ENCODE assay signal across 25 cellular contexts in genomic region chr18:63095768-63096167, GRCh38.
"Had no signal": no experiment of that assay in that cellular context is flagged by ENCODE, and none has a peak within 500 bp of the region (broad histone marks: within the 10 kb centered on the region; RNA-seq: fewer than 3 reads in every experiment).

No MANE protein-coding gene starts in this region.

- H3K9me3 Mint-ChIP-seq: activated CD4-positive, alpha-beta memory T cell treated with anti-CD3 and anti-CD28 coated beads for 36 hours; activated CD4-positive, alpha-beta T cell treated with anti-CD3 and anti-CD28 coated beads, Interleukin-2, amount 10 ng/mL, durations not matched to agents 24 days and 14 days; activated naive CD8-positive, alpha-beta T cell treated with anti-CD3 and anti-CD28 coated beads, Interleukin-2, amount 50 U/mL, for 24 hours; activated T-cell treated with anti-CD3 and anti-CD28 coated beads, Interleukin-2, amount 50 U/mL, for 4 hours; activated T-helper 17 cell treated with anti-CD3 and anti-CD28 coated beads, Interleukin-2, amount 50 U/mL, for 72 hours; central memory CD8-positive, alpha-beta T cell; dendritic cell treated with granulocyte-macrophage colony-stimulating factor and Interleukin-4, amounts not matched to agents 40 ng/mL and 50 ng/mL, for 4 days; stimulated activated naive CD8-positive, alpha-beta T cell treated with anti-CD3 and anti-CD28 coated beads, Interleukin-15, Interleukin-2, amounts not matched to agents 100 ng/mL and 50 ng/mL, for 24 hours had no signal

- H3K4me3 ChIP-seq: left ventricle myocardium inferior, lung, ovary, skin epidermis, thoracic aorta, vagina had no signal

- H3K27me3 ChIP-seq: ovary, vagina had no signal

- ATAC-seq: activated naive CD8-positive, alpha-beta T cell treated with anti-CD3 and anti-CD28 coated beads, Interleukin-2, amount 50 U/mL, for 24 hours; activated T-cell treated with anti-CD3 and anti-CD28 coated beads, Interleukin-2, amount 50 U/mL, for 4 hours; activated T-helper 17 cell treated with anti-CD3 and anti-CD28 coated beads, Interleukin-2, amount 50 U/mL, for 72 hours; sciatic nerve had no signal

- H3K36me3 ChIP-seq: left ventricle myocardium inferior, ovary, thoracic aorta, vagina, WERI-Rb-1 had no signal

- DNase-seq: activated CD4-positive, alpha-beta memory T cell treated with anti-CD3 and anti-CD28 coated beads for 36 hours; activated CD4-positive, alpha-beta T cell treated with anti-CD3 and anti-CD28 coated beads, Interleukin-2, amount 10 ng/mL, durations not matched to agents 24 days and 14 days; activated CD4-positive, CD25-positive, alpha-beta regulatory T cell treated with anti-CD3 and anti-CD28 coated beads, Interleukin-2, amount 50 U/mL, for 72 hours; activated gamma-delta T cell treated with Interleukin-2 at 50 U/mL for 16 hours; activated naive CD4-positive, alpha-beta T cell treated with anti-CD3 and anti-CD28 coated beads, Interleukin-2, amount 50 U/mL, for 16 hours; activated naive CD8-positive, alpha-beta T cell treated with anti-CD3 and anti-CD28 coated beads, Interleukin-2, amount 50 U/mL, for 24 hours; activated T-cell treated with anti-CD3 and anti-CD28 coated beads, Interleukin-2, amount 50 U/mL, for 4 hours; left ventricle myocardium inferior; ovary; retina; stimulated activated CD4-positive, alpha-beta T cell treated with anti-CD3 and anti-CD28 coated beads, Interleukin-12 subunit alpha, Interleukin-12 subunit beta, amount 100 ng/mL, for 4 hours; stimulated activated CD4-positive, alpha-beta T cell treated with anti-CD3 and anti-CD28 coated beads, Interleukin-4, amount 100 ng/mL, for 1 hour; trophoblast cell; WERI-Rb-1 had no signal

- H3K36me3 Mint-ChIP-seq: activated CD4-positive, alpha-beta memory T cell treated with anti-CD3 and anti-CD28 coated beads for 36 hours had no signal

- H3K27ac Mint-ChIP-seq: activated CD4-positive, alpha-beta memory T cell treated with anti-CD3 and anti-CD28 coated beads for 36 hours; activated CD4-positive, alpha-beta T cell treated with anti-CD3 and anti-CD28 coated beads, Interleukin-2, amount 10 ng/mL, durations not matched to agents 24 days and 14 days; activated naive CD8-positive, alpha-beta T cell treated with anti-CD3 and anti-CD28 coated beads, Interleukin-2, amount 50 U/mL, for 24 hours; activated T-helper 17 cell treated with anti-CD3 and anti-CD28 coated beads, Interleukin-2, amount 50 U/mL, for 72 hours; dendritic cell treated with granulocyte-macrophage colony-stimulating factor and Interleukin-4, amounts not matched to agents 40 ng/mL and 50 ng/mL, for 4 days; progenitor cell of endocrine pancreas; stimulated activated naive CD8-positive, alpha-beta T cell treated with anti-CD3 and anti-CD28 coated beads, Interleukin-15, Interleukin-2, amounts not matched to agents 100 ng/mL and 50 ng/mL, for 24 hours had no signal

- H3K27me3 Mint-ChIP-seq: activated naive CD8-positive, alpha-beta T cell treated with anti-CD3 and anti-CD28 coated beads, Interleukin-2, amount 50 U/mL, for 24 hours; activated T-helper 17 cell treated with anti-CD3 and anti-CD28 coated beads, Interleukin-2, amount 50 U/mL, for 72 hours; central memory CD8-positive, alpha-beta T cell; dendritic cell treated with granulocyte-macrophage colony-stimulating factor and Interleukin-4, amounts not matched to agents 40 ng/mL and 50 ng/mL, for 4 days had no signal

- H3K4me3 Mint-ChIP-seq: activated CD4-positive, alpha-beta memory T cell treated with anti-CD3 and anti-CD28 coated beads for 36 hours; activated CD4-positive, alpha-beta T cell treated with anti-CD3 and anti-CD28 coated beads, Interleukin-2, amount 10 ng/mL, durations not matched to agents 24 days and 14 days; activated naive CD8-positive, alpha-beta T cell treated with anti-CD3 and anti-CD28 coated beads, Interleukin-2, amount 50 U/mL, for 24 hours; activated T-cell treated with anti-CD3 and anti-CD28 coated beads, Interleukin-2, amount 50 U/mL, for 4 hours; activated T-helper 17 cell treated with anti-CD3 and anti-CD28 coated beads, Interleukin-2, amount 50 U/mL, for 72 hours; central memory CD8-positive, alpha-beta T cell; dendritic cell treated with granulocyte-macrophage colony-stimulating factor and Interleukin-4, amounts not matched to agents 40 ng/mL and 50 ng/mL, for 4 days; stimulated activated naive CD8-positive, alpha-beta T cell treated with anti-CD3 and anti-CD28 coated beads, Interleukin-15, Interleukin-2, amounts not matched to agents 100 ng/mL and 50 ng/mL, for 24 hours had no signal

- H3K27ac ChIP-seq: epithelial cell of prostate, left ventricle myocardium inferior, ovary, skin epidermis, thoracic aorta, vagina, WERI-Rb-1 had no signal

- H3K4me1 ChIP-seq: vagina had no signal

- H3K9me3 ChIP-seq: left ventricle myocardium inferior, ovary, thoracic aorta, vagina had no signal
